Comparison of ENCODE assay signal across 1 cellular context in the genomic region with DNA sequence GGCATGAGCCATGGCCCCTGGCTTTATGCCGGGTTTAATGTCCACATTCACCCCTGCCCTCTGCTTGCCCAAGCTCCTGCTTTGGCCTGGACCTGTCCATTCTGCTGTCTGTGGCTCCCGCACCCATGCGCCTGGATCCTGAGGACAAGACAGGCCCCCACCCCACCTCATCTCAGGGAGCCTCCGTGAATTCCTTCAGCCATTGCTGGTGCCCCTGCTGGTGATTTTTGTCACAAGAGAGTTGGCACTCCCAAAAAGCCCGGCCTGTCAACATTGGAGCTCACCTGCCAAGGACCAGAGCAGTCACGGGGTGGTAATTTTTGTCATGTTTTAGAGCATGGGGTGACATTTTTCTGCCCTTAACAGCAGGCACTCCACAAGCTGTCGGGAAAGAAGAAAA.
TF ChIP-seq lines count a peak whose summit lies in the region.

No MANE protein-coding gene starts in this region.

TF ChIP-seq in WTC11, 78 proteins besides CTCF, POLR2A, EP300 and RAD21 (continued from another document):
- TF ChIP-seq, protein P1, sequence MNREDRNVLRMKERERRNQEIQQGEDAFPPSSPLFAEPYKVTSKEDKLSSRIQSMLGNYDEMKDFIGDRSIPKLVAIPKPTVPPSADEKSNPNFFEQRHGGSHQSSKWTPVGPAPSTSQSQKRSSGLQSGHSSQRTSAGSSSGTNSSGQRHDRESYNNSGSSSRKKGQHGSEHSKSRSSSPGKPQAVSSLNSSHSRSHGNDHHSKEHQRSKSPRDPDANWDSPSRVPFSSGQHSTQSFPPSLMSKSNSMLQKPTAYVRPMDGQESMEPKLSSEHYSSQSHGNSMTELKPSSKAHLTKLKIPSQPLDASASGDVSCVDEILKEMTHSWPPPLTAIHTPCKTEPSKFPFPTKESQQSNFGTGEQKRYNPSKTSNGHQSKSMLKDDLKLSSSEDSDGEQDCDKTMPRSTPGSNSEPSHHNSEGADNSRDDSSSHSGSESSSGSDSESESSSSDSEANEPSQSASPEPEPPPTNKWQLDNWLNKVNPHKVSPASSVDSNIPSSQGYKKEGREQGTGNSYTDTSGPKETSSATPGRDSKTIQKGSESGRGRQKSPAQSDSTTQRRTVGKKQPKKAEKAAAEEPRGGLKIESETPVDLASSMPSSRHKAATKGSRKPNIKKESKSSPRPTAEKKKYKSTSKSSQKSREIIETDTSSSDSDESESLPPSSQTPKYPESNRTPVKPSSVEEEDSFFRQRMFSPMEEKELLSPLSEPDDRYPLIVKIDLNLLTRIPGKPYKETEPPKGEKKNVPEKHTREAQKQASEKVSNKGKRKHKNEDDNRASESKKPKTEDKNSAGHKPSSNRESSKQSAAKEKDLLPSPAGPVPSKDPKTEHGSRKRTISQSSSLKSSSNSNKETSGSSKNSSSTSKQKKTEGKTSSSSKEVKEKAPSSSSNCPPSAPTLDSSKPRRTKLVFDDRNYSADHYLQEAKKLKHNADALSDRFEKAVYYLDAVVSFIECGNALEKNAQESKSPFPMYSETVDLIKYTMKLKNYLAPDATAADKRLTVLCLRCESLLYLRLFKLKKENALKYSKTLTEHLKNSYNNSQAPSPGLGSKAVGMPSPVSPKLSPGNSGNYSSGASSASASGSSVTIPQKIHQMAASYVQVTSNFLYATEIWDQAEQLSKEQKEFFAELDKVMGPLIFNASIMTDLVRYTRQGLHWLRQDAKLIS (CRISPR knock-in tag; IDR thresholded peaks at IDR 0.05; ENCODE audit: borderline replicate concordance): no peak
- TF ChIP-seq MYBL2 (CRISPR knock-in tag; IDR thresholded peaks at IDR 0.05) (no peak), GABPB1 (CRISPR knock-in tag; IDR thresholded peaks at IDR 0.05) (no peak), STAT6 (CRISPR knock-in tag; conservative IDR thresholded peaks at IDR 0.05; ENCODE audit: low read depth) (no peak)
- TF ChIP-seq, protein P2, sequence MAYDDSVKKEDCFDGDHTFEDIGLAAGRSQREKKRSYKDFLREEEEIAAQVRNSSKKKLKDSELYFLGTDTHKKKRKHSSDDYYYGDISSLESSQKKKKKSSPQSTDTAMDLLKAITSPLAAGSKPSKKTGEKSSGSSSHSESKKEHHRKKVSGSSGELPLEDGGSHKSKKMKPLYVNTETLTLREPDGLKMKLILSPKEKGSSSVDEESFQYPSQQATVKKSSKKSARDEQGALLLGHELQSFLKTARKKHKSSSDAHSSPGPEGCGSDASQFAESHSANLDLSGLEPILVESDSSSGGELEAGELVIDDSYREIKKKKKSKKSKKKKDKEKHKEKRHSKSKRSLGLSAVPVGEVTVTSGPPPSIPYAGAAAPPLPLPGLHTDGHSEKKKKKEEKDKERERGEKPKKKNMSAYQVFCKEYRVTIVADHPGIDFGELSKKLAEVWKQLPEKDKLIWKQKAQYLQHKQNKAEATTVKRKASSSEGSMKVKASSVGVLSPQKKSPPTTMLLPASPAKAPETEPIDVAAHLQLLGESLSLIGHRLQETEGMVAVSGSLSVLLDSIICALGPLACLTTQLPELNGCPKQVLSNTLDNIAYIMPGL (CRISPR knock-in tag; IDR thresholded peaks at IDR 0.05): no peak
TF ChIP-seq in WTC11: peak in this region for 0.
